11 cellular contexts compared by ENCODE assay signal in genomic region chr7:75920431-75921161, GRCh38. TPM values are rescaled to one million over a fixed set of nuclear protein-coding genes. Genes with fewer than 3 reads are reported as not detected.
DNase-seq lines count a peak whose midpoint lies in the region; ATAC-seq, FAIRE-seq and TF ChIP-seq lines count a peak whose summit lies in the region.
"Had no signal": no experiment of that assay in that cellular context is flagged by ENCODE, and none has a peak within 500 bp of the region (broad histone marks: within the 10 kb centered on the region; RNA-seq: fewer than 3 reads in every experiment).

No MANE protein-coding gene starts in this region.

- no peak for FAIRE-seq in astrocyte (lab: Jason Lieb, UNC)

- peak; percentile 10 to 26 for DNase-seq in stimulated activated CD4-positive, alpha-beta T cell treated with anti-CD3 and anti-CD28 coated beads, Interleukin-12 subunit alpha, Interleukin-12 subunit beta, amount 100 ng/mL, for 24 hours (ENCODE audit: low read depth in 2 of 2)
- DNase-seq in stimulated activated CD4-positive, alpha-beta T cell treated with anti-CD3 and anti-CD28 coated beads, Interleukin-12 subunit alpha, Interleukin-12 subunit beta, amount 100 ng/mL, for 4 hours, result no peak
- peak; percentile 42 for DNase-seq in astrocyte (ENCODE audit: low read depth)
- peak; percentile 40 for DNase-seq in transverse colon
- DNase-seq in COLO668 (lab: John Stamatoyannopoulos, UW; ENCODE audit: unreplicated experiment), result no peak
- DNase-seq in retina, result no peak
- DNase-seq: NCI-H526 treated with DMSO at 0.1 percent for 48 hours, upper lobe of right lung had no signal

- peaks cover 85% of the 10 kb centered on the region for H4K20me1 ChIP-seq in astrocyte (ENCODE audit: insufficient read depth, low read length)

- no peaks in the 10 kb centered on the region for H3K27me3 ChIP-seq in astrocyte (ENCODE audit: insufficient read depth, low read length)
- no peaks in the 10 kb centered on the region for H3K27me3 ChIP-seq in liver (ENCODE audit: control insufficient read depth in 4 of 4, insufficient read depth in 4 of 4, low read length in 3 of 4)
- H3K27me3 ChIP-seq in transverse colon, result no peaks in the 10 kb centered on the region
- H3K27me3 ChIP-seq: upper lobe of right lung had no signal

- H3K9me3 ChIP-seq in astrocyte (ENCODE audit: insufficient read depth, low read depth, low read length) (no peaks in the 10 kb centered on the region), liver (ENCODE audit: control insufficient read depth in 4 of 4, low read length in 3 of 4) (no peaks in the 10 kb centered on the region), transverse colon (no peaks in the 10 kb centered on the region)
- H3K9me3 ChIP-seq: upper lobe of right lung had no signal

- H3K4me2 ChIP-seq in astrocyte (ENCODE audit: low read length), result no peak overlapping the region

- H3K36me3 Mint-ChIP-seq in astrocyte (ENCODE audit: low read depth, unreplicated experiment), result peaks cover 2% of the 10 kb centered on the region

- peak in 1 of 2 donors; percentile 59 for TF ChIP-seq RAD21 in liver (IDR thresholded peaks at IDR 0.05)

- H2AFZ ChIP-seq in astrocyte (ENCODE audit: low read depth, low read length), result no peak overlapping the region

- H3K4me1 ChIP-seq in astrocyte (ENCODE audit: insufficient read depth, low read length) (peaks cover 12% of the 10 kb centered on the region), liver (ENCODE audit: control insufficient read depth in 4 of 4, insufficient read depth in 4 of 4, low read length in 3 of 4) (peaks cover 7 to 67% (median 24%) of the 10 kb centered on the region in 4 donors), transverse colon (peaks cover 0 to 37% (median 20%) of the 10 kb centered on the region in 4 donors)

- no peak overlapping the region for H3K4me3 Mint-ChIP-seq in astrocyte (ENCODE audit: unreplicated experiment)

- ATAC-seq in HG02938 (IDR thresholded peaks at IDR 0.05; ENCODE audit: unreplicated experiment), result no peak
- ATAC-seq: upper lobe of right lung had no signal

- H3K9ac ChIP-seq in astrocyte (ENCODE audit: low read length) (no peak overlapping the region), liver (ENCODE audit: low read depth in 1 of 2, low read length in 2 of 2) (peak overlapping the region; percentile 80 to 88)

- H3K79me2 ChIP-seq in astrocyte (ENCODE audit: insufficient read depth, low read length), result peaks cover 84% of the 10 kb centered on the region

- no peak overlapping the region for H3K27ac ChIP-seq in astrocyte (ENCODE audit: low read depth, low read length)
- peak overlapping the region; percentile 99 to 100 for H3K27ac ChIP-seq in liver (ENCODE audit: low read depth in 1 of 2, low read length in 2 of 2)
- H3K27ac ChIP-seq in transverse colon, result no peak overlapping the region
- H3K27ac ChIP-seq: upper lobe of right lung had no signal

- TF ChIP-seq CTCF in astrocyte (IDR thresholded peaks at IDR 0.05; ENCODE audit: insufficient read depth, low read depth, low read length) (no peak), liver (IDR thresholded peaks at IDR 0.05; ENCODE audit: low read depth, low read length, missing input control) (no peak), transverse colon (IDR thresholded peaks at IDR 0.05) (no peak)

- no peak for TF ChIP-seq POLR2A in transverse colon (IDR thresholded peaks at IDR 0.05)

- H3K27ac Mint-ChIP-seq in astrocyte (ENCODE audit: unreplicated experiment), result no peak overlapping the region
- H3K27ac Mint-ChIP-seq: nephron had no signal

- no peaks in the 10 kb centered on the region for H3K27me3 Mint-ChIP-seq in astrocyte (ENCODE audit: low read depth, unreplicated experiment)

- no peak overlapping the region for H3K4me3 ChIP-seq in astrocyte (ENCODE audit: insufficient read depth, low read depth, low read length)
- peak overlapping the region in 1 of 3 donors; percentile 32 for H3K4me3 ChIP-seq in liver (ENCODE audit: low read depth in 1 of 3, low read length in 3 of 3)
- H3K4me3 ChIP-seq in transverse colon, result no peak overlapping the region
- H3K4me3 ChIP-seq: upper lobe of right lung had no signal

- H3K36me3 ChIP-seq in astrocyte (ENCODE audit: insufficient read depth, low read length) (no peaks in the 10 kb centered on the region), liver (ENCODE audit: control insufficient read depth in 4 of 4, insufficient read depth in 3 of 4, low read depth in 1 of 4, low read length in 3 of 4) (peaks cover 0 to 12% (median 4%) of the 10 kb centered on the region in 4 donors), transverse colon (no peaks in the 10 kb centered on the region)
- H3K36me3 ChIP-seq: upper lobe of right lung had no signal

- in situ Hi-C loops in transverse colon (cut with MboI; ENCODE audit: low pct_ligation_motif_present in 1 of 4, low pct_unique_long_range_greater_than_20kb in 1 of 4, low sequenced_read_pairs in 3 of 4), result no loop called here

- peaks cover 2% of the 10 kb centered on the region for H3K9me3 Mint-ChIP-seq in astrocyte (ENCODE audit: unreplicated experiment)
- H3K9me3 Mint-ChIP-seq: nephron had no signal

- H3K4me1 Mint-ChIP-seq in astrocyte (ENCODE audit: low read depth, unreplicated experiment), result peaks cover 3% of the 10 kb centered on the region

- peak; percentile 68 for TF ChIP-seq EP300 in transverse colon (IDR thresholded peaks at IDR 0.05; ENCODE audit: low read depth)

- intact Hi-C loops in transverse colon (cut with DNase I; ENCODE audit: low total_unique reads), result no loop called here

- WGBS in liver, result 35% methylated on average over 19 of the region's 19 CpGs
- 63 to 80% methylated on average over 6 to 19 of the region's 19 CpGs for WGBS in transverse colon (ENCODE audit: low coverage in 1 of 2), 2 donors

TF ChIP-seq in liver, 16 proteins besides CTCF, POLR2A, EP300 and RAD21 (continues in another document):
- TF ChIP-seq, protein P1, sequence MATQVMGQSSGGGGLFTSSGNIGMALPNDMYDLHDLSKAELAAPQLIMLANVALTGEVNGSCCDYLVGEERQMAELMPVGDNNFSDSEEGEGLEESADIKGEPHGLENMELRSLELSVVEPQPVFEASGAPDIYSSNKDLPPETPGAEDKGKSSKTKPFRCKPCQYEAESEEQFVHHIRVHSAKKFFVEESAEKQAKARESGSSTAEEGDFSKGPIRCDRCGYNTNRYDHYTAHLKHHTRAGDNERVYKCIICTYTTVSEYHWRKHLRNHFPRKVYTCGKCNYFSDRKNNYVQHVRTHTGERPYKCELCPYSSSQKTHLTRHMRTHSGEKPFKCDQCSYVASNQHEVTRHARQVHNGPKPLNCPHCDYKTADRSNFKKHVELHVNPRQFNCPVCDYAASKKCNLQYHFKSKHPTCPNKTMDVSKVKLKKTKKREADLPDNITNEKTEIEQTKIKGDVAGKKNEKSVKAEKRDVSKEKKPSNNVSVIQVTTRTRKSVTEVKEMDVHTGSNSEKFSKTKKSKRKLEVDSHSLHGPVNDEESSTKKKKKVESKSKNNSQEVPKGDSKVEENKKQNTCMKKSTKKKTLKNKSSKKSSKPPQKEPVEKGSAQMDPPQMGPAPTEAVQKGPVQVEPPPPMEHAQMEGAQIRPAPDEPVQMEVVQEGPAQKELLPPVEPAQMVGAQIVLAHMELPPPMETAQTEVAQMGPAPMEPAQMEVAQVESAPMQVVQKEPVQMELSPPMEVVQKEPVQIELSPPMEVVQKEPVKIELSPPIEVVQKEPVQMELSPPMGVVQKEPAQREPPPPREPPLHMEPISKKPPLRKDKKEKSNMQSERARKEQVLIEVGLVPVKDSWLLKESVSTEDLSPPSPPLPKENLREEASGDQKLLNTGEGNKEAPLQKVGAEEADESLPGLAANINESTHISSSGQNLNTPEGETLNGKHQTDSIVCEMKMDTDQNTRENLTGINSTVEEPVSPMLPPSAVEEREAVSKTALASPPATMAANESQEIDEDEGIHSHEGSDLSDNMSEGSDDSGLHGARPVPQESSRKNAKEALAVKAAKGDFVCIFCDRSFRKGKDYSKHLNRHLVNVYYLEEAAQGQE (IDR thresholded peaks at IDR 0.05), result peak; percentile 47
- TF ChIP-seq FOXA2 (IDR thresholded peaks at IDR 0.05) (peak; percentile 90), HNF4A (conservative IDR thresholded peaks at IDR 0.05) (peak; percentile 96 to 99), RXRA (IDR thresholded peaks at IDR 0.05) (peak; percentile 100), JUND (IDR thresholded peaks at IDR 0.05) (peak; percentile 98 to 99), FOXA1 (IDR thresholded peaks at IDR 0.05) (peak; percentile 79), YY1 (IDR thresholded peaks at IDR 0.05) (peak; percentile 92), TAF1 (conservative IDR thresholded peaks at IDR 0.05) (peak; percentile 66), SP1 (IDR thresholded peaks at IDR 0.05) (peak; percentile 100), ZBTB33 (IDR thresholded peaks at IDR 0.05) (no peak), GABPA (IDR thresholded peaks at IDR 0.05 in 1 of 2, conservative IDR thresholded peaks at IDR 0.05 in 1 of 2) (peak in 1 of 2 donors; percentile 57), NR2F2 (IDR thresholded peaks at IDR 0.05) (peak; percentile 66)
- TF ChIP-seq, protein P2, sequence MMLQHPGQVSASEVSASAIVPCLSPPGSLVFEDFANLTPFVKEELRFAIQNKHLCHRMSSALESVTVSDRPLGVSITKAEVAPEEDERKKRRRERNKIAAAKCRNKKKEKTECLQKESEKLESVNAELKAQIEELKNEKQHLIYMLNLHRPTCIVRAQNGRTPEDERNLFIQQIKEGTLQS (IDR thresholded peaks at IDR 0.05), result peak; percentile 98

RNA-seq across cellular contexts. Expression of gene POR, which starts 5.6 kb away (rescaled TPM):
- 73.6 and 74.1 TPM in 2 replicates for total RNA-seq in astrocyte
- 100 to 1,000 TPM; 116 to 571 TPM for total RNA-seq in liver
- polyA plus RNA-seq in liver, result 100 to 1,000 TPM; 377 to 973 TPM
- 100 to 1,000 TPM in 3 of 4 donors, 10 to 100 TPM in 1; 95.9 to 200 (median 149) TPM for total RNA-seq in transverse colon

RNA-seq across cellular contexts. Expression of gene RHBDD2, which starts 41.8 kb away (rescaled TPM):
- total RNA-seq in astrocyte (54.7 and 55.0 TPM in 2 replicates), liver (10 to 100 TPM; 13.6 to 18.8 TPM), transverse colon (10 to 100 TPM; 44.9 to 79.7 (median 63.7) TPM)
- polyA plus RNA-seq in liver, result 10 to 100 TPM; 55.7 to 65.0 TPM

Comparison
In these comparisons a context has a peak if more than half of its experiments do, and no peak if none do; other contexts are left out.
1. DNase-seq: peak in stimulated activated CD4-positive, alpha-beta T cell treated with anti-CD3 and anti-CD28 coated beads, Interleukin-12 subunit alpha, Interleukin-12 subunit beta, amount 100 ng/mL, for 24 hours (2 of 2), astrocyte (single experiment) and transverse colon (single experiment); none in stimulated activated CD4-positive, alpha-beta T cell treated with anti-CD3 and anti-CD28 coated beads, Interleukin-12 subunit alpha, Interleukin-12 subunit beta, amount 100 ng/mL, for 4 hours (single experiment), COLO668 (single experiment) and retina (single experiment).
2. H3K27ac ChIP-seq: peak in liver (2 of 2); none in astrocyte (single experiment) and transverse colon (0 of 4).